13 cellular contexts compared by ENCODE assay signal in the genomic region with DNA sequence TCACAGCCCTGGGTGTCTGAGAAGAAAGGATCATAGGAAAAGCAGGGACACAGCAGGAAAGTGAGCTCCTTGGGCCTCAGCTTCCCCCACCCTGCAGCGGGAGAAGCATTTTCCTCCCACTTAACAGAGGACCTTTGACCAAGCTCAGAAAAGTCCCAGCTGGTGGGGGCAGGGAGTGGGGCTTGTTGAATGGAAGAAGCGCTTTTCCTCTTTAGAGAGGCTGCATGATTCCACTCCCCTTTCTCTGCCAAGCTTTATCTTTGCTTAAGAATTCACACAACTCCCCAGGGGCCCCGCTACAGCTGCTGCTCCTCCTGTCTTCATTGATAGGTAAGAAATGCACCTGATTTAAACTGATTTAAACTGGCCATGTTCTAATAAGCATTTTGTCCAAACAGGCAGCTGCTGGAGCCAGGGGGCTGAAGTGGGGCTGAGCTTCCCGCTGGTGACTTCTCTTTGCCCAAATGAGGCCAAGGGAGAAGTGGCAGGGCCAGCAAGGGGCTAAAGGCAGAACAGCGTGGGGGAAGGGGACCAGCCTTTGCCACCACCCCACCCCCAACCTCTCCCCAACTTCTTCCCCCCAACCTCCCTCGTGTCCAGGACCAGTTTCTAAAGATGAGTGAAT. TPM values are rescaled to one million over a fixed set of nuclear protein-coding genes. Genes with fewer than 3 reads are reported as not detected.
DNase-seq lines count a peak whose midpoint lies in the region; ATAC-seq and TF ChIP-seq lines count a peak whose summit lies in the region.
"Had no signal": no experiment of that assay in that cellular context is flagged by ENCODE, and none has a peak within 500 bp of the region (broad histone marks: within the 10 kb centered on the region; RNA-seq: fewer than 3 reads in every experiment).

No MANE protein-coding gene starts in this region.

- intact Hi-C loops in OCI-LY7 (cut with micrococcal nuclease; ENCODE audit: unreplicated experiment) = no loop called here
- intact Hi-C loops in ovary (cut with DNase I) = loop anchor here in 1 of 4 donors (10.0 kb wide), 1 partner anchor 51 kb away; no protein-coding TSS in a partner anchor

- H3K27ac ChIP-seq in OCI-LY7 (ENCODE audit: low read depth, low read length, poor library complexity, severe bottlenecking) = no peak overlapping the region
- H3K27ac ChIP-seq in ovary = no peak overlapping the region
- H3K27ac ChIP-seq in RWPE1 = no peak overlapping the region; the same call in 1 of the 2 replicates
- H3K27ac ChIP-seq: colonic mucosa, gastroesophageal sphincter had no signal

- H3K4me1 Mint-ChIP-seq in progenitor cell of endocrine pancreas (ENCODE audit: low read depth) = peaks cover 19% of the 10 kb centered on the region

- WGBS in ovary, 3 donors = 25 to 32% (median 25%) methylated on average over 6 of the region's 6 CpGs

- BruUV-seq in OCI-LY7 (replicated peaks; lab: Mats Ljungman, UMichigan) = no TSS peak

- H3K36me3 Mint-ChIP-seq in progenitor cell of endocrine pancreas (ENCODE audit: insufficient read depth) = peaks cover 2% of the 10 kb centered on the region

- POLR2A ChIA-PET in OCI-LY7 (lab: Charles Lee) = no interaction called here
- POLR2A ChIA-PET in RWPE1 (lab: Yijun Ruan, JAX; ENCODE audit: low non-redundant PET) = no interaction called here

- H3K4me1 ChIP-seq in OCI-LY7 (ENCODE audit: insufficient read depth, low read length, poor library complexity, severe bottlenecking) (peaks cover 16% of the 10 kb centered on the region), ovary (ENCODE audit: insufficient read depth) (peaks cover 25% of the 10 kb centered on the region)

- peak; percentile 80 for DNase-seq in H7
- peak; percentile 31 for DNase-seq in OCI-LY7 (ENCODE audit: low spot score)
- DNase-seq in hepatic stellate cell (ENCODE audit: low spot score) = peak; percentile 19
- DNase-seq in ovary = peak; percentile 59 to 78 (median 65)
- no peak for DNase-seq in progenitor cell of endocrine pancreas (ENCODE audit: low spot score, unreplicated experiment)
- DNase-seq in NCI-H226 = no peak
- no peak for DNase-seq in RWPE1 (ENCODE audit: low spot score)
- DNase-seq: activated CD4-positive, alpha-beta T cell treated with anti-CD3 and anti-CD28 coated beads for 4 hours; activated effector memory CD4-positive, alpha-beta T cell treated with anti-CD3 and anti-CD28 coated beads, Interleukin-2, amount 50 U/mL, for 16 hours; colonic mucosa; MM.1S had no signal

- ATAC-seq in HG03521 (IDR thresholded peaks at IDR 0.05; ENCODE audit: unreplicated experiment) = no peak
- ATAC-seq: gastroesophageal sphincter had no signal

- H3K9me2 ChIP-seq in OCI-LY7 (ENCODE audit: insufficient read depth, low read length) = no peaks in the 10 kb centered on the region

- H3K27me3 ChIP-seq in H7 (ENCODE audit: control insufficient read depth, insufficient read depth, low read length) (peaks cover 56% of the 10 kb centered on the region), ovary (no peaks in the 10 kb centered on the region)

- peaks cover 75% of the 10 kb centered on the region for H3K27me3 Mint-ChIP-seq in progenitor cell of endocrine pancreas

- H3K4me3 ChIP-seq in H7 (ENCODE audit: insufficient read depth, low read depth, low read length) (no peak overlapping the region), OCI-LY7 (ENCODE audit: low read depth, low read length, poor library complexity, severe bottlenecking) (no peak overlapping the region), ovary (no peak overlapping the region)
- H3K4me3 ChIP-seq: colonic mucosa, gastroesophageal sphincter had no signal

- no peak overlapping the region for H3K27ac Mint-ChIP-seq in progenitor cell of endocrine pancreas

- peak overlapping the region; percentile 40 for H3K4me2 ChIP-seq in OCI-LY7 (ENCODE audit: low read length)

- CTCF ChIA-PET in OCI-LY7 (lab: Charles Lee; ENCODE audit: unreplicated experiment) (no interaction called here), RWPE1 (lab: Yijun Ruan, JAX) (interaction anchor here (0.6 kb wide), 1 partner anchor 164 kb away, joined by 4 read pairs; no protein-coding TSS in a partner anchor)

- no peaks in the 10 kb centered on the region for H4K20me1 ChIP-seq in OCI-LY7 (ENCODE audit: insufficient read depth, low read length)

- TF ChIP-seq CTCF in OCI-LY7 (conservative IDR thresholded peaks at IDR 0.05; ENCODE audit: low read length) = no peak
- no peak for TF ChIP-seq CTCF in ovary (IDR thresholded peaks at IDR 0.05)
- no peak for TF ChIP-seq CTCF in progenitor cell of endocrine pancreas (IDR thresholded peaks at IDR 0.05; ENCODE audit: unreplicated experiment)
- TF ChIP-seq CTCF in RWPE1 (conservative IDR thresholded peaks at IDR 0.05; ENCODE audit: low read depth) = no peak

- H3K4me3 Mint-ChIP-seq in progenitor cell of endocrine pancreas (ENCODE audit: low read depth) = no peak overlapping the region

- no peak for TF ChIP-seq POLR2A in ovary (IDR thresholded peaks at IDR 0.05)

- TF ChIP-seq EP300 in ovary (IDR thresholded peaks at IDR 0.05) = no peak

- no peaks in the 10 kb centered on the region for H3K9me3 Mint-ChIP-seq in progenitor cell of endocrine pancreas (ENCODE audit: low read depth)

- no peaks in the 10 kb centered on the region for H3K9me3 ChIP-seq in OCI-LY7 (ENCODE audit: low read length)
- H3K9me3 ChIP-seq in ovary = no peaks in the 10 kb centered on the region
- H3K9me3 ChIP-seq: colonic mucosa, gastroesophageal sphincter had no signal

- H3K79me2 ChIP-seq in OCI-LY7 (ENCODE audit: insufficient read depth, low read depth, low read length) = no peaks in the 10 kb centered on the region

- no peak overlapping the region for H2AFZ ChIP-seq in OCI-LY7 (ENCODE audit: low read length)

- H3K36me3 ChIP-seq in H7 (replicated peaks; ENCODE audit: control insufficient read depth, insufficient read depth, low read length) = no peaks in the 10 kb centered on the region
- no peaks in the 10 kb centered on the region for H3K36me3 ChIP-seq in OCI-LY7 (ENCODE audit: insufficient read depth, low read length)
- no peaks in the 10 kb centered on the region for H3K36me3 ChIP-seq in ovary
- H3K36me3 ChIP-seq: colonic mucosa, gastroesophageal sphincter had no signal

RNA-seq across cellular contexts. Expression of gene PAPLN, which starts 1.7 kb away (rescaled TPM):
- total RNA-seq in H7 (2014; rRNA removed; shearing (Covaris generic)) = 1.0 and 2.2 TPM in 2 replicates
- 2.8 and 4.0 TPM in 2 replicates for total RNA-seq in OCI-LY7 (2014; rRNA removed; shearing (Covaris generic))
- total RNA-seq in OCI-LY7 (2022) (7.9 and 9.0 TPM in 2 replicates), ovary (10 to 100 TPM in 6 of 7 donors, 1 to 10 TPM in 1; 4.6 to 35.4 (median 19.6) TPM), progenitor cell of endocrine pancreas (2.0 and 2.7 TPM in 2 replicates)
- polyA plus RNA-seq in ovary = 10 to 100 TPM in 1 of 2 donors, 1 to 10 TPM in 1; 9.3 to 18.3 TPM

Comparison
In these comparisons a context has a peak if more than half of its experiments do, and no peak if none do; other contexts are left out.
1. DNase-seq: peak in H7 (single experiment), OCI-LY7 (single experiment), hepatic stellate cell (single experiment) and ovary (5 of 5); none in progenitor cell of endocrine pancreas (single experiment), NCI-H226 (single experiment) and RWPE1 (single experiment).